Comparison of ENCODE assay signal across 19 cellular contexts in the genomic region with DNA sequence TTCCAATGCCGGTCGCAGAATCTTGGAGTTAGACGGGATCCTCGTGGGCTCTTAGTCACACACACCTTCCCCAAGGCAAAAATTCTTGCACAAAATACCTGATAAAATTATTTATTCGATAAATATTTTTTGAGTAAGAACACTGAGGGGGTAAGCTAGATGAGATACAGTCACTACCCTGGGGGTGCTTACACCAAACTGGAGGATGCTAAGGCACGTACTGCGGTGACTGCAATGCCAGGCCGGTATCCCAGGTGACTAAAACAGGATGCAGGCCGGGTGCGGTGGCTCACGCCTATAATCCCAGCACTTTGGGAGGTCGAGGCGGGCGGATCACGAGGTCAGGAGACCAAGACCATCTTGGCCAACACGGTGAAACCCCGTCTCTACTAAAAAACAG. TPM values are rescaled to one million over a fixed set of nuclear protein-coding genes. Genes with fewer than 3 reads are reported as not detected.
DNase-seq lines count a peak whose midpoint lies in the region; ATAC-seq and TF ChIP-seq lines count a peak whose summit lies in the region.
"Had no signal": no experiment of that assay in that cellular context is flagged by ENCODE, and none has a peak within 500 bp of the region (broad histone marks: within the 10 kb centered on the region; RNA-seq: fewer than 3 reads in every experiment).

No MANE protein-coding gene starts in this region.

- H3K4me3 Mint-ChIP-seq in activated naive CD8-positive, alpha-beta T cell treated with anti-CD3 and anti-CD28 coated beads, Interleukin-2, amount 10 ng/mL, durations not matched to agents 7 days and 5 days = peak overlapping the region; percentile 94
- H3K4me3 Mint-ChIP-seq in activated naive CD8-positive, alpha-beta T cell treated with anti-CD3 and anti-CD28 coated beads for 36 hours = no peak overlapping the region
- H3K4me3 Mint-ChIP-seq in immature natural killer cell = peak overlapping the region in 4 of 5 donors; percentile 89 to 95 (median 91)
- peak overlapping the region; percentile 97 for H3K4me3 Mint-ChIP-seq in type B pancreatic cell

- peaks cover 32% of the 10 kb centered on the region for H3K79me2 ChIP-seq in SU-DHL-6 (ENCODE audit: insufficient read depth, low read length)

- DNase-seq in activated naive CD8-positive, alpha-beta T cell treated with anti-CD3 and anti-CD28 coated beads, Interleukin-2, amount 10 ng/mL, durations not matched to agents 7 days and 5 days = no peak
- DNase-seq in activated naive CD8-positive, alpha-beta T cell treated with anti-CD3 and anti-CD28 coated beads for 36 hours = no peak
- no peak for DNase-seq in immature natural killer cell
- no peak for DNase-seq in type B pancreatic cell (ENCODE audit: extremely low spot score, unreplicated experiment)
- DNase-seq in BE2C = no peak
- no peak for DNase-seq in dermis blood vessel endothelial cell
- DNase-seq: activated CD4-positive, alpha-beta T cell treated with anti-CD3 and anti-CD28 coated beads, Interleukin-2, amount 50 U/mL, for 4 hours; DMS79; NCI-H1417 treated with DMSO at 0.1 percent for 48 hours had no signal

- no peak overlapping the region for H3K27ac ChIP-seq in SU-DHL-6 (ENCODE audit: low read depth, low read length)

- H3K36me3 ChIP-seq in SU-DHL-6 (ENCODE audit: low read length) = no peaks in the 10 kb centered on the region
- no peaks in the 10 kb centered on the region for H3K36me3 ChIP-seq in BE2C
- H3K36me3 ChIP-seq: esophagus muscularis mucosa, Peyer's patch, tibial artery had no signal

- H3K27ac Mint-ChIP-seq in activated naive CD8-positive, alpha-beta T cell treated with anti-CD3 and anti-CD28 coated beads, Interleukin-2, amount 10 ng/mL, durations not matched to agents 7 days and 5 days = no peak overlapping the region
- no peak overlapping the region for H3K27ac Mint-ChIP-seq in activated naive CD8-positive, alpha-beta T cell treated with anti-CD3 and anti-CD28 coated beads for 36 hours
- H3K27ac Mint-ChIP-seq in immature natural killer cell (no peak overlapping the region), type B pancreatic cell (no peak overlapping the region)

- ATAC-seq in activated naive CD8-positive, alpha-beta T cell treated with anti-CD3 and anti-CD28 coated beads, Interleukin-2, amount 10 ng/mL, durations not matched to agents 7 days and 5 days (ENCODE audit: low read depth) = no peak
- ATAC-seq in esophagus mucosa = no peak
- ATAC-seq: activated naive CD8-positive, alpha-beta T cell treated with anti-CD3 and anti-CD28 coated beads, Interleukin-2, amount 50 U/mL, for 24 hours; K562 had no signal

- no peak overlapping the region for H3K4me3 ChIP-seq in SU-DHL-6 (ENCODE audit: insufficient read depth, low read length, poor library complexity, severe bottlenecking)
- H3K4me3 ChIP-seq in BE2C (ENCODE audit: low read depth, low read length) = no peak overlapping the region
- H3K4me3 ChIP-seq: K562 had no signal

- H3K4me1 ChIP-seq in BE2C = no peaks in the 10 kb centered on the region

- peak overlapping the region; percentile 85 for H3K4me2 ChIP-seq in SU-DHL-6 (ENCODE audit: low read depth, low read length, poor library complexity, severe bottlenecking)

- H3K4me1 Mint-ChIP-seq in activated naive CD8-positive, alpha-beta T cell treated with anti-CD3 and anti-CD28 coated beads, Interleukin-2, amount 10 ng/mL, durations not matched to agents 7 days and 5 days = peaks cover 19% of the 10 kb centered on the region
- H3K4me1 Mint-ChIP-seq in activated naive CD8-positive, alpha-beta T cell treated with anti-CD3 and anti-CD28 coated beads for 36 hours = peaks cover 25% of the 10 kb centered on the region
- H3K4me1 Mint-ChIP-seq in immature natural killer cell (peaks cover 29 to 44% of the 10 kb centered on the region in 2 donors), type B pancreatic cell (ENCODE audit: unreplicated experiment) (peaks cover 16% of the 10 kb centered on the region)

- H3K9me2 ChIP-seq in SU-DHL-6 (replicated peaks; ENCODE audit: insufficient read depth, low read length) = no peaks in the 10 kb centered on the region

- H3K36me3 Mint-ChIP-seq in activated naive CD8-positive, alpha-beta T cell treated with anti-CD3 and anti-CD28 coated beads, Interleukin-2, amount 10 ng/mL, durations not matched to agents 7 days and 5 days = no peaks in the 10 kb centered on the region
- no peaks in the 10 kb centered on the region for H3K36me3 Mint-ChIP-seq in activated naive CD8-positive, alpha-beta T cell treated with anti-CD3 and anti-CD28 coated beads for 36 hours
- H3K36me3 Mint-ChIP-seq in immature natural killer cell = no peaks in the 10 kb centered on the region
- H3K36me3 Mint-ChIP-seq in type B pancreatic cell = no peaks in the 10 kb centered on the region

- H3F3A ChIP-seq in SU-DHL-6 (ENCODE audit: insufficient read depth) = 0 out of 2 replicates have a peak, but pooled peaks cover under 1% of the 10 kb centered on the region

- peaks cover 14% of the 10 kb centered on the region; the same call in 1 of the 2 replicates for H4K20me1 ChIP-seq in SU-DHL-6 (ENCODE audit: low read depth, low read length)

- H3K9me3 Mint-ChIP-seq in activated naive CD8-positive, alpha-beta T cell treated with anti-CD3 and anti-CD28 coated beads, Interleukin-2, amount 10 ng/mL, durations not matched to agents 7 days and 5 days = no peaks in the 10 kb centered on the region
- no peaks in the 10 kb centered on the region for H3K9me3 Mint-ChIP-seq in activated naive CD8-positive, alpha-beta T cell treated with anti-CD3 and anti-CD28 coated beads for 36 hours
- H3K9me3 Mint-ChIP-seq in immature natural killer cell (no peaks in the 10 kb centered on the region), type B pancreatic cell (peaks cover 3% of the 10 kb centered on the region)
- H3K9me3 Mint-ChIP-seq: activated naive CD8-positive, alpha-beta T cell treated with anti-CD3 and anti-CD28 coated beads, Interleukin-2, amount 50 U/mL, for 24 hours had no signal

- POLR2A ChIA-PET in activated naive CD8-positive, alpha-beta T cell treated with anti-CD3 and anti-CD28 coated beads, Interleukin-2, amount 10 ng/mL, durations not matched to agents 7 days and 5 days (lab: Charles Lee) = interaction anchor here (2.0 to 2.3 kb wide), 3 partner anchors 8 to 111 kb away, joined by 9 to 16 read pairs (median 11); no protein-coding TSS in a partner anchor

- H2AFZ ChIP-seq in SU-DHL-6 (ENCODE audit: low read depth, low read length, severe bottlenecking) = peak overlapping the region; percentile 79

- TF ChIP-seq CTCF in SU-DHL-6 (IDR thresholded peaks at IDR 0.05; ENCODE audit: insufficient read depth, low read length, poor library complexity, severe bottlenecking) (no peak), type B pancreatic cell (conservative IDR thresholded peaks at IDR 0.05) (no peak), BE2C (IDR thresholded peaks at IDR 0.05; ENCODE audit: low read depth, low read length) (no peak)

- no peaks in the 10 kb centered on the region for H3K9me3 ChIP-seq in SU-DHL-6 (ENCODE audit: insufficient read depth, low read length)
- no peaks in the 10 kb centered on the region for H3K9me3 ChIP-seq in BE2C
- H3K9me3 ChIP-seq: esophagus muscularis mucosa, Peyer's patch, tibial artery had no signal

- H3K27me3 ChIP-seq in SU-DHL-6 (ENCODE audit: low read length) = no peaks in the 10 kb centered on the region
- H3K27me3 ChIP-seq in BE2C = no peaks in the 10 kb centered on the region
- H3K27me3 ChIP-seq: esophagus muscularis mucosa, Peyer's patch, tibial artery had no signal

- H3K27me3 Mint-ChIP-seq in activated naive CD8-positive, alpha-beta T cell treated with anti-CD3 and anti-CD28 coated beads, Interleukin-2, amount 10 ng/mL, durations not matched to agents 7 days and 5 days = no peaks in the 10 kb centered on the region
- no peaks in the 10 kb centered on the region for H3K27me3 Mint-ChIP-seq in activated naive CD8-positive, alpha-beta T cell treated with anti-CD3 and anti-CD28 coated beads for 36 hours
- H3K27me3 Mint-ChIP-seq in immature natural killer cell (ENCODE audit: low read depth in 3 of 3) (peaks cover 6 to 15% (median 10%) of the 10 kb centered on the region in 3 donors), type B pancreatic cell (no peaks in the 10 kb centered on the region)
- H3K27me3 Mint-ChIP-seq: activated naive CD8-positive, alpha-beta T cell treated with anti-CD3 and anti-CD28 coated beads, Interleukin-2, amount 50 U/mL, for 24 hours had no signal

- no peak overlapping the region for H3K9ac ChIP-seq in SU-DHL-6 (ENCODE audit: low read length)

RNA-seq across cellular contexts. Expression of a gene that starts 1.7 kb away (rescaled TPM):
- 10 to 100 TPM; 72.5 to 76.3 TPM for total RNA-seq in activated naive CD8-positive, alpha-beta T cell treated with anti-CD3 and anti-CD28 coated beads, Interleukin-2, amount 10 ng/mL, durations not matched to agents 7 days and 5 days
- 10 to 100 TPM; 35.3 to 37.6 TPM for total RNA-seq in activated naive CD8-positive, alpha-beta T cell treated with anti-CD3 and anti-CD28 coated beads for 36 hours
- polyA plus RNA-seq in immature natural killer cell = 10 to 100 TPM in 1 of 3 donors, 1 to 10 TPM in 2; 5.0 to 23.5 (median 7.3) TPM
- 42.3 and 49.8 TPM in 2 replicates for total RNA-seq in type B pancreatic cell (ENCODE audit: low replicate concordance)
- total RNA-seq in esophagus mucosa = 19.4 TPM
- polyA plus RNA-seq in BE2C (2012; ENCODE audit: insufficient read depth, insufficient read length, low read depth) = 53.0 TPM
- total RNA-seq in dermis blood vessel endothelial cell = 33.1 and 41.4 TPM in 2 replicates

RNA-seq across cellular contexts. Expression of a gene that starts 41.0 kb away (rescaled TPM):
- not detected for total RNA-seq in activated naive CD8-positive, alpha-beta T cell treated with anti-CD3 and anti-CD28 coated beads, Interleukin-2, amount 10 ng/mL, durations not matched to agents 7 days and 5 days
- not detected for total RNA-seq in activated naive CD8-positive, alpha-beta T cell treated with anti-CD3 and anti-CD28 coated beads for 36 hours
- not detected for polyA plus RNA-seq in immature natural killer cell
- total RNA-seq in type B pancreatic cell (ENCODE audit: low replicate concordance) = 0.17 and 6.9 TPM in 2 replicates
- total RNA-seq in esophagus mucosa = not detected
- polyA plus RNA-seq in BE2C (2012; ENCODE audit: insufficient read depth, insufficient read length, low read depth) = 40.2 TPM
- 0.09 TPM in 1 of 2 replicates, not detected in the other for total RNA-seq in dermis blood vessel endothelial cell
- total RNA-seq: K562, lung microvascular endothelial cell, NCI-H460, osteocyte, Peyer's patch had no signal
